ENCODE assay signal across 14 cellular contexts in the genomic region with DNA sequence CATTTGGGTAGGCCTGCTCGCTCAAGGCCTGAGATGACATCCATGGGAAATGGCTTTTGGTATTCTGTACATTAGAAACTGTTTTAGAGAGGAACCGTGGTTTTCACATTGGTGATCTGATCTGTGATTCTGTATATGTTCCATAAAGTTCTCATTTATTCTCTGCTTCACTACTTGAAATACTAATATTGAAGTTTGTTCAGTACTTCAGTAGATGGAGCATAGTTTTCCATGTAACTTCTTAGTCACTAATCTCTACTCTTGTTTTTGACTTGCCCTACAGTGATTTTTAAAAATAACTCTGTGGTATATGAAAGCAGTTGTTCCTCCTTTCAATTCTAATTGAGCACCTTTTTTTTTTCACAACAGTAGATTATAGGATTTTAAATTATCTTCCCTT.
DNase-seq lines count a peak whose midpoint lies in the region; ATAC-seq, FAIRE-seq and TF ChIP-seq lines count a peak whose summit lies in the region.
"Had no signal": no experiment of that assay in that cellular context is flagged by ENCODE, and none has a peak within 500 bp of the region (broad histone marks: within the 10 kb centered on the region; RNA-seq: fewer than 3 reads in every experiment).

No MANE protein-coding gene starts in this region.

- H3K4me3 ChIP-seq in left ventricle myocardium inferior, result no peak overlapping the region
- H3K4me3 ChIP-seq in coronary artery, result peak overlapping the region; percentile 27
- no peak overlapping the region for H3K4me3 ChIP-seq in transverse colon
- no peak overlapping the region for H3K4me3 ChIP-seq in HAP-1

- WGBS in transverse colon (ENCODE audit: low coverage in 1 of 2), 2 donors, result 90% methylated on average over 2 of the region's 2 CpGs; no CpG with 5 or more reads in 1 of the 2 donors

- H3K36me3 ChIP-seq in left ventricle myocardium inferior (peaks cover 4% of the 10 kb centered on the region), transverse colon (no peaks in the 10 kb centered on the region), HAP-1 (replicated peaks) (no peaks in the 10 kb centered on the region)

- no peak for DNase-seq in left ventricle myocardium inferior
- no peak for DNase-seq in left cardiac atrium
- DNase-seq in coronary artery (ENCODE audit: low spot score), result no peak
- DNase-seq in transverse colon, result no peak
- DNase-seq in HAP-1 (ENCODE audit: low spot score in 2 of 2), result no peak
- no peak for DNase-seq in HTR-8/SVneo (ENCODE audit: insufficient read length, low spot score)
- DNase-seq: activated CD4-positive, alpha-beta T cell treated with anti-CD3 and anti-CD28 coated beads for 48 hours; dermis blood vessel endothelial cell; DND-41; KBM-7; NCI-H146; stimulated activated CD4-positive, alpha-beta T cell treated with anti-CD3 and anti-CD28 coated beads, Interleukin-4, amount 100 ng/mL, for 24 hours had no signal

- no peak for TF ChIP-seq CTCF in left ventricle myocardium inferior (IDR thresholded peaks at IDR 0.05; ENCODE audit: borderline replicate concordance)
- TF ChIP-seq CTCF in coronary artery (IDR thresholded peaks at IDR 0.05), result no peak
- TF ChIP-seq CTCF in transverse colon (IDR thresholded peaks at IDR 0.05), result no peak

- in situ Hi-C loops in transverse colon (cut with MboI; ENCODE audit: low pct_ligation_motif_present in 1 of 4, low pct_unique_long_range_greater_than_20kb in 1 of 4, low sequenced_read_pairs in 3 of 4), result no loop called here
- in situ Hi-C loops in HAP-1 (cut with MboI; ENCODE audit: low sequenced_read_pairs), result no loop called here

- intact Hi-C loops in left ventricle myocardium inferior (cut with micrococcal nuclease), result no loop called here
- intact Hi-C loops in left cardiac atrium (cut with DNase I), result no loop called here
- intact Hi-C loops in transverse colon (cut with DNase I; ENCODE audit: low total_unique reads), result no loop called here

- TF ChIP-seq EP300 in transverse colon (IDR thresholded peaks at IDR 0.05; ENCODE audit: low read depth), result no peak

- FAIRE-seq in HTR-8/SVneo (lab: Jason Lieb, UNC), result no peak

- H3K27ac ChIP-seq in left ventricle myocardium inferior (replicated peaks) (peak overlapping the region; percentile 17), coronary artery (peak overlapping the region; percentile 30 to 89), transverse colon (peak overlapping the region in 3 of 4 donors; percentile 3 to 72 (median 39))

- H3K9me3 ChIP-seq in left ventricle myocardium inferior (replicated peaks) (no peaks in the 10 kb centered on the region), transverse colon (no peaks in the 10 kb centered on the region), HAP-1 (no peaks in the 10 kb centered on the region)

- H3K4me1 ChIP-seq in left ventricle myocardium inferior (peaks cover 84% of the 10 kb centered on the region), transverse colon (peaks cover 19 to 65% (median 22%) of the 10 kb centered on the region in 4 donors), HAP-1 (peaks cover 4% of the 10 kb centered on the region; the same call in 1 of the 2 replicates)

- H3K27me3 ChIP-seq in left ventricle myocardium inferior (ENCODE audit: low read depth) (no peaks in the 10 kb centered on the region), transverse colon (no peaks in the 10 kb centered on the region), HAP-1 (ENCODE audit: low read depth) (no peaks in the 10 kb centered on the region)

- TF ChIP-seq POLR2A in transverse colon (IDR thresholded peaks at IDR 0.05), result no peak

- no peak for ATAC-seq in left cardiac atrium
- ATAC-seq in HG03432 (IDR thresholded peaks at IDR 0.05; ENCODE audit: unreplicated experiment), result peak; percentile 37
- ATAC-seq in GM19397 (IDR thresholded peaks at IDR 0.05; ENCODE audit: unreplicated experiment), result no peak
